1 cellular context compared by ENCODE assay signal in the genomic region with DNA sequence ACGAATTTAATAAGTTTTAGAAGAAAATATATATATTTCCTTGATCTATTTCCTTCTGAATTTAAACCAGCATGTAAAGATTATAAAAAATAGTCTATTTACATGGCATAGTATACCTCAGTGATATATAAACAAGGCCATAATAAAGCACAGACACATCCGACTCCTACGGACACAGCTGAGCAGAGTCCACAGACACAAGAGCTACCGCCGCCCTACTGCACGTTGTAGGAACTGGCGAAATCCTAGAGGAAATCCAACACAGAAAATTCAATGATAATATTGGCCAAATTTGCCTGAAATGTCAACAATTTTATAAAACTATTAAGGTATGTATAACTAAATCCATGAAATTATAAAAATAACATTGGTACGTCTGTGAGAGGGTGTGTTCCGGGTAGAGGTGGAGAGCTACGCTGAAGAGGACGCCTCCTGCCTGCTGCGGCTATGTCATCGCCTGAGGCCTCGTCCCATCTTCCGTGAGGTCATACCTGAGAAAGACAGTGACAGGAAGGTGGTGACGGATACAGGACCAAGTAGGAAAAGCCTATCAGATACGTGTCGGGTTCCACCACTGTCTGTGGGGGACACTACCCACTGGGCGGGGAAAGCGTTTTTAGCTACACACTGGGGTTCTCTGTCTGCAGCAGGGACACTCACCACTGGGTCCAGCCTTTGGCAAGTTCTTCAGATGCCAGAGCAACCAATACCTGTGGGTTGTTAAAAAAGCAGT.
TF ChIP-seq lines count a peak whose summit lies in the region.

No MANE protein-coding gene starts in this region.

TF ChIP-seq in HCT116, 20 proteins besides CTCF, POLR2A, EP300 and RAD21:
- TF ChIP-seq EZH2 (IDR thresholded peaks at IDR 0.05) (no peak), ELF1 (IDR thresholded peaks at IDR 0.05; ENCODE audit: borderline replicate concordance, low read depth) (no peak), SP1 (IDR thresholded peaks at IDR 0.05; ENCODE audit: low read depth) (no peak), CBX3 (IDR thresholded peaks at IDR 0.05; ENCODE audit: low read depth) (no peak), CEBPB (IDR thresholded peaks at IDR 0.05; ENCODE audit: low read depth) (no peak), FOSL1 (IDR thresholded peaks at IDR 0.05; ENCODE audit: low read depth) (no peak), SIN3A (IDR thresholded peaks at IDR 0.05; ENCODE audit: low read depth) (no peak), YY1 (IDR thresholded peaks at IDR 0.05; ENCODE audit: extremely low read depth, insufficient replicate concordance, low read depth, low read length) (no peak), TCF7L2 (IDR thresholded peaks at IDR 0.05; ENCODE audit: borderline replicate concordance, extremely low read depth, insufficient read depth, insufficient read length) (no peak), EGR1 (IDR thresholded peaks at IDR 0.05; ENCODE audit: low read depth) (no peak), ZBTB33 (IDR thresholded peaks at IDR 0.05; ENCODE audit: extremely low read depth, insufficient replicate concordance, low read length) (no peak), ZFX (IDR thresholded peaks at IDR 0.05) (no peak), MAX (IDR thresholded peaks at IDR 0.05) (no peak), ZNF274 (IDR thresholded peaks at IDR 0.05; ENCODE audit: low read depth, low read length) (no peak), EZH2phosphoT487 (IDR thresholded peaks at IDR 0.05; ENCODE audit: borderline replicate concordance) (no peak)
